ENCODE assay signal across 8 cellular contexts in the genomic region with DNA sequence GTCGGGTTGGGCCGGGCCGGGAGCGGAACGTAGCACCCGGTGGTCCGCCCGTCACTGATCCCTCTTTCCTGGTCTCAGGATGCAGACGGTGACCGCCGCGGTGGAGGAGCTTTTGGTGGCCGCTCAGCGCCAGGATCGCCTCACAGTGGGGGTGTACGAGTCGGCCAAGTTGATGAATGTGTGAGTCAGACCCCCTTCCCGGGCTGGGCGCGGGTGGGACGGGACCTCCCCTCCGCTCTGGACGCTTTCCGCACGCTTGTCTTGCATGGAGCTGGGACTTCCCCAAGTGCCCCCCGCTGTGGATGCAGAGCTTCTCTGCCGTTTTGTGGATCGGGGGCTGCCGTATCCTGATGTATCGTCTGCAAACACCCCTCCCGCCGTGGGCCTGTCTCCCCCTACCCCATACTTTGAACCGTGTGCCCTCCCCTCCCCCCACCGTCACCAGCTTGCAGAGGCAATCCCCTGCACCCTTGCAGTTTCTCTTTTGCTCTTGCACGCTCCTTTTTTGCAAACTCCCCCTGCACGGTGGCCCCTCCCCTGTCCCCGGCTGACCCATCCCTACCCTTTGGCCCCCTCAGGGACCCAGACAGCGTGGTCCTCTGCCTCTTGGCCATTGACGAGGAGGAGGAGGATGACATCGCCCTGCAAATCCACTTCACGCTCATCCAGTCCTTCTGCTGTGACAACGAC. TPM values are rescaled to one million over a fixed set of nuclear protein-coding genes. Genes with fewer than 3 reads are reported as not detected.
DNase-seq lines count a peak whose midpoint lies in the region; ATAC-seq and TF ChIP-seq lines count a peak whose summit lies in the region.

No MANE protein-coding gene starts in this region.

- H3K27ac ChIP-seq in RWPE2 (ENCODE audit: poor library complexity, severe bottlenecking), result peak overlapping the region; percentile 76
- peak overlapping the region; percentile 91 to 96 (median 94) for H3K27ac ChIP-seq in sigmoid colon

- H3K27me3 Mint-ChIP-seq in activated naive CD8-positive, alpha-beta T cell treated with anti-CD3 and anti-CD28 coated beads for 36 hours, result peaks cover 3% of the 10 kb centered on the region

- peak overlapping the region; percentile 100 for H3K4me3 Mint-ChIP-seq in activated naive CD8-positive, alpha-beta T cell treated with anti-CD3 and anti-CD28 coated beads for 36 hours

- H3K27me3 ChIP-seq in RWPE2 (ENCODE audit: insufficient read depth, poor library complexity, severe bottlenecking) (no peaks in the 10 kb centered on the region), sigmoid colon (no peaks in the 10 kb centered on the region)

- H3K36me3 ChIP-seq in RWPE2 (ENCODE audit: low read depth) (peaks cover 23% of the 10 kb centered on the region), sigmoid colon (peaks cover 0 to 14% (median 4%) of the 10 kb centered on the region in 4 donors)

- H3K9me3 ChIP-seq in RWPE2 (ENCODE audit: severe bottlenecking), result no peaks in the 10 kb centered on the region
- H3K9me3 ChIP-seq in sigmoid colon, result no peaks in the 10 kb centered on the region

- ATAC-seq in HG02623 (IDR thresholded peaks at IDR 0.05; ENCODE audit: unreplicated experiment), result peak; percentile 11
- no peak for ATAC-seq in RWPE2 (ENCODE audit: low read depth)
- peak; percentile 0 for ATAC-seq in left ventricle myocardium superior
- no peak for ATAC-seq in GM21515 (IDR thresholded peaks at IDR 0.05; ENCODE audit: unreplicated experiment)

- WGBS in sigmoid colon, 2 donors, result 0 to 1% methylated on average over 42 of the region's 42 CpGs

- H3K4me3 ChIP-seq in RWPE2 (ENCODE audit: severe bottlenecking), result peak overlapping the region; percentile 89
- H3K4me3 ChIP-seq in sigmoid colon, result peak overlapping the region; percentile 71 to 97 (median 94)

- H3K36me3 Mint-ChIP-seq in activated naive CD8-positive, alpha-beta T cell treated with anti-CD3 and anti-CD28 coated beads for 36 hours, result peaks cover 29% of the 10 kb centered on the region

- TF ChIP-seq CTCF in RWPE2 (IDR thresholded peaks at IDR 0.05; ENCODE audit: poor library complexity, severe bottlenecking) (no peak), sigmoid colon (IDR thresholded peaks at IDR 0.05) (no peak)

- H3K27ac Mint-ChIP-seq in activated naive CD8-positive, alpha-beta T cell treated with anti-CD3 and anti-CD28 coated beads for 36 hours, result peak overlapping the region; percentile 98

- H3K4me1 ChIP-seq in RWPE2 (ENCODE audit: insufficient read depth, poor library complexity, severe bottlenecking) (no peaks in the 10 kb centered on the region), sigmoid colon (peaks cover 0 to 35% (median 20%) of the 10 kb centered on the region in 4 donors)

- TF ChIP-seq EP300 in sigmoid colon (IDR thresholded peaks at IDR 0.05), result no peak

- H3K9me3 Mint-ChIP-seq in activated naive CD8-positive, alpha-beta T cell treated with anti-CD3 and anti-CD28 coated beads for 36 hours, result peaks cover 2% of the 10 kb centered on the region

- intact Hi-C loops in left ventricle myocardium superior (cut with micrococcal nuclease) (loop anchor here (5.0 to 10.0 kb wide), 2 partner anchors 66 to 138 kb away; no protein-coding TSS in a partner anchor), sigmoid colon (cut with DNase I) (loop anchor here (1.0 to 2.0 kb wide), 2 partner anchors 67 to 126 kb away; no protein-coding TSS in a partner anchor)

- no peak for TF ChIP-seq POLR2A in sigmoid colon (IDR thresholded peaks at IDR 0.05)

- H3K4me1 Mint-ChIP-seq in activated naive CD8-positive, alpha-beta T cell treated with anti-CD3 and anti-CD28 coated beads for 36 hours, result peaks cover 23% of the 10 kb centered on the region

- DNase-seq in EL (peak; percentile 64), RWPE2 (ENCODE audit: low spot score) (no peak), left ventricle myocardium superior (peak; percentile 64), sigmoid colon (peak; percentile 77), retina (no peak)
- peak; percentile 81 for DNase-seq in activated naive CD8-positive, alpha-beta T cell treated with anti-CD3 and anti-CD28 coated beads for 36 hours

RNA-seq across cellular contexts. Expression of a gene that starts 0.7 kb away (rescaled TPM):
- total RNA-seq in activated naive CD8-positive, alpha-beta T cell treated with anti-CD3 and anti-CD28 coated beads for 36 hours, result 10 to 100 TPM; 83.0 to 97.2 TPM
- 42.3 TPM for total RNA-seq in left ventricle myocardium superior
- total RNA-seq in sigmoid colon, result 100 to 1,000 TPM in 2 of 4 donors, 10 to 100 TPM in 2; 82.0 to 708 (median 108) TPM
- 10 to 100 TPM; 25.0 to 56.3 (median 54.7) TPM for polyA plus RNA-seq in sigmoid colon

RNA-seq across cellular contexts. Expression of a gene that starts 19.8 kb away (rescaled TPM):
- total RNA-seq in activated naive CD8-positive, alpha-beta T cell treated with anti-CD3 and anti-CD28 coated beads for 36 hours, result 100 to 1,000 TPM; 105 to 107 TPM
- total RNA-seq in left ventricle myocardium superior (17.7 TPM), sigmoid colon (10 to 100 TPM in 3 of 4 donors, 1 to 10 TPM in 1; 7.4 to 19.7 (median 12.6) TPM)
- polyA plus RNA-seq in sigmoid colon, result 10 to 100 TPM; 15.0 to 74.4 (median 20.3) TPM

RNA-seq across cellular contexts. Expression of a gene that starts 49.2 kb away (rescaled TPM):
- total RNA-seq in activated naive CD8-positive, alpha-beta T cell treated with anti-CD3 and anti-CD28 coated beads for 36 hours, result 100 to 1,000 TPM; 179 to 184 TPM
- total RNA-seq in left ventricle myocardium superior (84.1 TPM), sigmoid colon (10 to 100 TPM; 23.6 to 29.3 (median 26.3) TPM)
- polyA plus RNA-seq in sigmoid colon, result 100 to 1,000 TPM in 2 of 3 donors, 10 to 100 TPM in 1; 92.2 to 135 (median 101) TPM

Comparison
In these comparisons a context has a peak if more than half of its experiments do, and no peak if none do; other contexts are left out.
1. DNase-seq: peak in EL (single experiment), activated naive CD8-positive, alpha-beta T cell treated with anti-CD3 and anti-CD28 coated beads for 36 hours (single experiment), left ventricle myocardium superior (single experiment) and sigmoid colon (single experiment); none in RWPE2 (single experiment) and retina (single experiment).
2. ATAC-seq: peak in HG02623 (single experiment) and left ventricle myocardium superior (single experiment); none in RWPE2 (single experiment) and GM21515 (single experiment).